8 cellular contexts compared by ENCODE assay signal in the genomic region with DNA sequence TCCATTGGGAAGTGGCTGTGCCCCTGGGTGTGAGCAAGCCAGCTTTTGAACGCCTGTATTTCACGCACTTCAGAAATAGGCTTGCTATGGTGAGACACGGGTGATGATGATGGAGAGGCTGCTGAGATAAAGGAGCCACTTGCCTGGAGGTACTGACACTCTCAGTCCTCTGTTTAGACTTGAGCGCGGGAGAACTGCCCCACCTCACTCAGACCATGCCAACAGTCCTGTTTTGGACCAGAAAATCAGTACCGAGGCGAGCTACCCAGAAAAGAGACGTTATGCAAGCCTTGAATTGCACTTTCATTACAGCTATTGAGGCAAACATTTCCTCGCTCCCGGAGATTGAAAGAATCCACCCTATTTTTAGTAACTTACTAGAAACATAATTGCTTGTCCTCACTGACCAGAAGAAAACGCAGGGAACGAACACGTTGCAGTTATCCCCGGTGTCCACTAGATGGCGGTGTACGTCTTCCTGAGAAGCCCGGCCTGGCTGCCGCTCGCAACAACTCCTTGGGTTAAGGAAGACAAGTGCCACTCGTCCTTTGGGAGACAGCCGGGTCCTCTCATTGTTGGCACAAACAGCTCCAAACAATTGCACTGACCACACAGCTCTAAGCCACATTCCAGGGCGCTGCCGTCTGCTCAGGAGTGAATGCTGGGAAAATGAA.
A peak's percentile ranks its signal among the peaks of the same experiment; 100 is the strongest.
DNase-seq lines count a peak whose midpoint lies in the region; ATAC-seq and TF ChIP-seq lines count a peak whose summit lies in the region.

No MANE protein-coding gene starts in this region.

- peak; percentile 80 for DNase-seq in BE2C
- peak; percentile 69 for DNase-seq in NCI-H82 treated with DMSO at 0.1 percent for 48 hours (lab: John Stamatoyannopoulos, UW; ENCODE audit: unreplicated experiment)
- DNase-seq in activated CD8-positive, alpha-beta memory T cell treated with anti-CD3 and anti-CD28 coated beads for 48 hours (ENCODE audit: low read depth in 2 of 3, low spot score in 2 of 3): peak; percentile 13 to 48 (median 29)
- DNase-seq in endothelial cell (ENCODE audit: low spot score): peak; percentile 83
- peak; percentile 67 to 87 for DNase-seq in mesothelial cell of epicardium (ENCODE audit: low spot score in 2 of 2, unreplicated experiment in 2 of 2)
- peak; percentile 24 to 32 for DNase-seq in stimulated activated CD8-positive, alpha-beta memory T cell treated with anti-CD3 and anti-CD28 coated beads, Interleukin-15, amount 100 ng/mL, for 48 hours (ENCODE audit: low read depth in 2 of 2)

- H3K4me3 Mint-ChIP-seq in endothelial cell (ENCODE audit: unreplicated experiment): no peak overlapping the region
- H3K4me3 Mint-ChIP-seq in mesothelial cell of epicardium: peak overlapping the region; percentile 60

- no peaks in the 10 kb centered on the region; the same call in 1 of the 2 replicates for H3K4me1 ChIP-seq in BE2C

- H3K27ac Mint-ChIP-seq in endothelial cell (ENCODE audit: unreplicated experiment) (no peak overlapping the region), mesothelial cell of epicardium (no peak overlapping the region)

- TF ChIP-seq CTCF in BE2C (IDR thresholded peaks at IDR 0.05; ENCODE audit: low read depth, low read length): peak; percentile 97
- peak; percentile 96 for TF ChIP-seq CTCF in endothelial cell (IDR thresholded peaks at IDR 0.05; ENCODE audit: unreplicated experiment)
- TF ChIP-seq CTCF in mesothelial cell of epicardium (IDR thresholded peaks at IDR 0.05; ENCODE audit: unreplicated experiment): peak; percentile 95

- peak; percentile 74 for ATAC-seq in GM19324 (IDR thresholded peaks at IDR 0.05; ENCODE audit: low FRiP score, unreplicated experiment)
- peak; percentile 82 for ATAC-seq in HG03575 (IDR thresholded peaks at IDR 0.05; ENCODE audit: extremely low read depth, insufficient number of reproducible peaks, low FRiP score, unreplicated experiment)

- H3K9me3 Mint-ChIP-seq in endothelial cell (ENCODE audit: unreplicated experiment): no peaks in the 10 kb centered on the region
- H3K9me3 Mint-ChIP-seq in mesothelial cell of epicardium: no peaks in the 10 kb centered on the region

- no peaks in the 10 kb centered on the region for H3K36me3 Mint-ChIP-seq in endothelial cell (ENCODE audit: low read depth, unreplicated experiment)
- no peaks in the 10 kb centered on the region for H3K36me3 Mint-ChIP-seq in mesothelial cell of epicardium

- H3K4me1 Mint-ChIP-seq in endothelial cell (ENCODE audit: unreplicated experiment) (peaks cover 7% of the 10 kb centered on the region), mesothelial cell of epicardium (peaks cover 28% of the 10 kb centered on the region)

- no peak overlapping the region for H3K4me3 ChIP-seq in BE2C (ENCODE audit: low read depth, low read length)

- H3K27me3 Mint-ChIP-seq in endothelial cell (ENCODE audit: unreplicated experiment) (peaks cover 3% of the 10 kb centered on the region), mesothelial cell of epicardium (ENCODE audit: low read depth) (peaks cover 57% of the 10 kb centered on the region)

- no peaks in the 10 kb centered on the region for H3K27me3 ChIP-seq in BE2C

- no peaks in the 10 kb centered on the region for H3K9me3 ChIP-seq in BE2C

- no peaks in the 10 kb centered on the region for H3K36me3 ChIP-seq in BE2C

Comparison
In these comparisons a context has a peak if more than half of its experiments do, and no peak if none do; other contexts are left out.
1. DNase-seq: peak in every context shown above with its lines; median percentile 83 in endothelial cell; 80 in BE2C; 77 in mesothelial cell of epicardium; 69 in NCI-H82 treated with DMSO at 0.1 percent for 48 hours; 29 in activated CD8-positive, alpha-beta memory T cell treated with anti-CD3 and anti-CD28 coated beads for 48 hours; 28 in stimulated activated CD8-positive, alpha-beta memory T cell treated with anti-CD3 and anti-CD28 coated beads, Interleukin-15, amount 100 ng/mL, for 48 hours.